8 cellular contexts compared by ENCODE assay signal in genomic region chr22:46738961-46739870, GRCh38. TPM values are rescaled to one million over a fixed set of nuclear protein-coding genes. Genes with fewer than 3 reads are reported as not detected.
DNase-seq lines count a peak whose midpoint lies in the region; ATAC-seq and TF ChIP-seq lines count a peak whose summit lies in the region.

No MANE protein-coding gene starts in this region.

- TF ChIP-seq POLR2A in breast epithelium (IDR thresholded peaks at IDR 0.05), result no peak

- intact Hi-C loops in CD4-positive, alpha-beta memory T cell (cut with micrococcal nuclease), result loop anchor here (1.0 to 5.0 kb wide), 7 partner anchors 10 to 176 kb away; partner anchors contain the start of gene TBC1D22A
- intact Hi-C loops in breast epithelium (cut with DNase I; ENCODE audit: low total_unique reads), result no loop called here

- CTCF ChIA-PET in CD4-positive, alpha-beta memory T cell (lab: Charles Lee; ENCODE audit: partially characterized antibody), result interaction anchor here (0.7 to 5.5 kb wide), 12 partner anchors 10 to 176 kb away, joined by 3 to 69 read pairs (median 4); partner anchors contain the start of gene TBC1D22A
- CTCF ChIA-PET in T-cell (lab: Charles Lee), result interaction anchor here (0.8 to 3.2 kb wide), 12 partner anchors 10 to 67 kb away, joined by 3 to 35 read pairs (median 6); partner anchors contain the start of gene TBC1D22A (in 1 of the 2)

- H3K27ac ChIP-seq in CD4-positive, alpha-beta memory T cell (ENCODE audit: low read depth, low read length), result peak overlapping the region; percentile 67
- H3K27ac ChIP-seq in HUES48 (ENCODE audit: low read depth, low read length) (no peak overlapping the region), breast epithelium (peak overlapping the region; percentile 60 to 89)

- H3K4me1 ChIP-seq in CD4-positive, alpha-beta memory T cell (ENCODE audit: insufficient read depth, low read length), result peaks cover 37% of the 10 kb centered on the region
- H3K4me1 ChIP-seq in HUES48 (ENCODE audit: control insufficient read depth, insufficient read depth, low read length) (peaks cover 27% of the 10 kb centered on the region), breast epithelium (peaks cover 6 to 9% of the 10 kb centered on the region in 2 donors)

- peaks cover 14 to 22% of the 10 kb centered on the region in 2 donors for H3K36me3 Mint-ChIP-seq in CD4-positive, alpha-beta memory T cell
- peaks cover 11% of the 10 kb centered on the region for H3K36me3 Mint-ChIP-seq in T-cell
- peaks cover 35% of the 10 kb centered on the region for H3K36me3 Mint-ChIP-seq in stimulated activated effector memory CD8-positive, alpha-beta T cell treated with anti-CD3 and anti-CD28 coated beads, Interleukin-12 subunit alpha, Interleukin-12 subunit beta, amount 100 ng/mL, for 72 hours

- POLR2A ChIA-PET in CD4-positive, alpha-beta memory T cell (lab: Charles Lee; ENCODE audit: partially characterized antibody), result interaction anchor here (0.8 to 5.7 kb wide), 12 partner anchors 10 to 175 kb away, joined by 3 to 58 read pairs (median 5); partner anchors contain the start of gene TBC1D22A
- POLR2A ChIA-PET in T-cell (lab: Charles Lee), result interaction anchor here in 1 of 2 donors (1.0 kb wide), 1 partner anchor 23 kb away, joined by 4 read pairs; the partner anchor contains the start of gene TBC1D22A

- H3K27ac Mint-ChIP-seq in CD4-positive, alpha-beta memory T cell, result peak overlapping the region; percentile 94 to 98 (median 96)
- peak overlapping the region; percentile 94 to 96 for H3K27ac Mint-ChIP-seq in T-cell
- H3K27ac Mint-ChIP-seq in stimulated activated effector memory CD8-positive, alpha-beta T cell treated with anti-CD3 and anti-CD28 coated beads, Interleukin-12 subunit alpha, Interleukin-12 subunit beta, amount 100 ng/mL, for 72 hours, result peak overlapping the region; percentile 85

- peaks cover 21 to 48% (median 33%) of the 10 kb centered on the region in 4 donors for H3K4me1 Mint-ChIP-seq in CD4-positive, alpha-beta memory T cell
- H3K4me1 Mint-ChIP-seq in T-cell, result peaks cover 40 to 43% (median 41%) of the 10 kb centered on the region in 3 donors
- peaks cover 45% of the 10 kb centered on the region for H3K4me1 Mint-ChIP-seq in stimulated activated effector memory CD8-positive, alpha-beta T cell treated with anti-CD3 and anti-CD28 coated beads, Interleukin-12 subunit alpha, Interleukin-12 subunit beta, amount 100 ng/mL, for 72 hours

- H3K9me3 ChIP-seq in CD4-positive, alpha-beta memory T cell (ENCODE audit: control insufficient read depth in 1 of 2, low read length in 2 of 2), result no peaks in the 10 kb centered on the region
- H3K9me3 ChIP-seq in HUES48 (ENCODE audit: control insufficient read depth, insufficient read depth, low read length) (no peaks in the 10 kb centered on the region), breast epithelium (no peaks in the 10 kb centered on the region)

- H3K9me3 Mint-ChIP-seq in CD4-positive, alpha-beta memory T cell, result no peaks in the 10 kb centered on the region
- no peaks in the 10 kb centered on the region for H3K9me3 Mint-ChIP-seq in T-cell
- peaks cover 4% of the 10 kb centered on the region for H3K9me3 Mint-ChIP-seq in stimulated activated effector memory CD8-positive, alpha-beta T cell treated with anti-CD3 and anti-CD28 coated beads, Interleukin-12 subunit alpha, Interleukin-12 subunit beta, amount 100 ng/mL, for 72 hours

- H3K4me3 ChIP-seq in CD4-positive, alpha-beta memory T cell (ENCODE audit: low read length in 2 of 2), result peak overlapping the region; percentile 52 to 64
- H3K4me3 ChIP-seq in HUES48 (ENCODE audit: low read depth, low read length) (peak overlapping the region; percentile 70), breast epithelium (peak overlapping the region; percentile 80 to 83 (median 82)), kidney epithelial cell (ENCODE audit: low read depth, low read length) (peak overlapping the region; percentile 72)

- TF ChIP-seq CTCF in breast epithelium (IDR thresholded peaks at IDR 0.05) (no peak), kidney epithelial cell (IDR thresholded peaks at IDR 0.05; ENCODE audit: insufficient read depth, low read length, poor library complexity, severe bottlenecking) (peak; percentile 75)

- peak overlapping the region; percentile 86 to 96 (median 92) for H3K4me3 Mint-ChIP-seq in CD4-positive, alpha-beta memory T cell
- H3K4me3 Mint-ChIP-seq in T-cell, result peak overlapping the region; percentile 84 to 91 (median 87)
- H3K4me3 Mint-ChIP-seq in stimulated activated effector memory CD8-positive, alpha-beta T cell treated with anti-CD3 and anti-CD28 coated beads, Interleukin-12 subunit alpha, Interleukin-12 subunit beta, amount 100 ng/mL, for 72 hours, result peak overlapping the region; percentile 97

- ATAC-seq in T-cell (replicated peaks in 1 of 4), result peak; percentile 31 to 78 (median 54)
- ATAC-seq in stimulated activated effector memory CD8-positive, alpha-beta T cell treated with anti-CD3 and anti-CD28 coated beads, Interleukin-12 subunit alpha, Interleukin-12 subunit beta, amount 100 ng/mL, for 72 hours, result peak; percentile 75
- ATAC-seq in HG02623 (IDR thresholded peaks at IDR 0.05; ENCODE audit: unreplicated experiment), result no peak

- no peaks in the 10 kb centered on the region for H3K36me3 ChIP-seq in CD4-positive, alpha-beta memory T cell (ENCODE audit: insufficient read depth, low read length)
- H3K36me3 ChIP-seq in HUES48 (ENCODE audit: control insufficient read depth, insufficient read depth, low read length) (peaks cover 10% of the 10 kb centered on the region), breast epithelium (no peaks in the 10 kb centered on the region), kidney epithelial cell (ENCODE audit: control insufficient read depth, insufficient read depth, low read length) (no peaks in the 10 kb centered on the region)

- no peaks in the 10 kb centered on the region for H3K27me3 Mint-ChIP-seq in CD4-positive, alpha-beta memory T cell
- no peaks in the 10 kb centered on the region for H3K27me3 Mint-ChIP-seq in T-cell

- H3K27me3 ChIP-seq in CD4-positive, alpha-beta memory T cell (ENCODE audit: insufficient read depth, low read length), result no peaks in the 10 kb centered on the region
- H3K27me3 ChIP-seq in HUES48 (ENCODE audit: control insufficient read depth, insufficient read depth, low read length), result no peaks in the 10 kb centered on the region
- H3K27me3 ChIP-seq in breast epithelium, result no peaks in the 10 kb centered on the region
- no peaks in the 10 kb centered on the region for H3K27me3 ChIP-seq in kidney epithelial cell (ENCODE audit: control insufficient read depth, insufficient read depth, low read length)

- peak; percentile 41 to 91 (median 81) for DNase-seq in CD4-positive, alpha-beta memory T cell
- DNase-seq in T-cell (peak in 33 of 34 experiments; percentile 13 to 92 (median 80)), breast epithelium (ENCODE audit: low spot score in 2 of 2) (no peak), kidney epithelial cell (ENCODE audit: low read depth) (peak; percentile 77), NCI-H187 treated with DMSO at 0.1 percent for 48 hours (lab: John Stamatoyannopoulos, UW) (no peak)
- DNase-seq in stimulated activated effector memory CD8-positive, alpha-beta T cell treated with anti-CD3 and anti-CD28 coated beads, Interleukin-12 subunit alpha, Interleukin-12 subunit beta, amount 100 ng/mL, for 72 hours (ENCODE audit: low spot score in 2 of 2), result peak; percentile 39 to 73

- no peak overlapping the region for H3K9ac ChIP-seq in HUES48 (ENCODE audit: low read depth, low read length)

RNA-seq across cellular contexts. Expression of gene CERK, which starts 1.2 kb away (rescaled TPM):
- 100 to 1,000 TPM; 161 to 164 TPM for total RNA-seq in CD4-positive, alpha-beta memory T cell
- polyA plus RNA-seq in CD4-positive, alpha-beta memory T cell, result 100 to 1,000 TPM in 1 of 2 donors, 10 to 100 TPM in 1; 91.2 to 111 TPM
- total RNA-seq in T-cell (100 to 1,000 TPM in 3 of 5 donors, 10 to 100 TPM in 2; 77.4 to 155 (median 125) TPM), breast epithelium (10 to 100 TPM; 23.3 to 37.3 (median 26.5) TPM), kidney epithelial cell (46.3 and 48.9 TPM in 2 replicates)

RNA-seq across cellular contexts. Expression of gene TBC1D22A, which starts 23.2 kb away (rescaled TPM):
- total RNA-seq in CD4-positive, alpha-beta memory T cell, result 10 to 100 TPM; 49.0 to 49.2 TPM
- 10 to 100 TPM; 20.6 to 24.4 TPM for polyA plus RNA-seq in CD4-positive, alpha-beta memory T cell
- 10 to 100 TPM; 38.3 to 67.8 (median 57.7) TPM for total RNA-seq in T-cell
- 10 to 100 TPM; 19.0 to 23.6 (median 23.6) TPM for total RNA-seq in breast epithelium
- 25.7 and 33.5 TPM in 2 replicates for total RNA-seq in kidney epithelial cell

Comparison
In these comparisons a context has a peak if more than half of its experiments do, and no peak if none do; other contexts are left out.
1. DNase-seq: peak in CD4-positive, alpha-beta memory T cell (5 of 5), T-cell (33 of 34), kidney epithelial cell (single experiment) and stimulated activated effector memory CD8-positive, alpha-beta T cell treated with anti-CD3 and anti-CD28 coated beads, Interleukin-12 subunit alpha, Interleukin-12 subunit beta, amount 100 ng/mL, for 72 hours (2 of 2); none in breast epithelium (0 of 2) and NCI-H187 treated with DMSO at 0.1 percent for 48 hours (single experiment).
2. Peak in every context shown above with its lines, with median percentiles within 50 percentile points of each other: H3K4me3 ChIP-seq, H3K27ac Mint-ChIP-seq and H3K4me3 Mint-ChIP-seq.